ENCODE assay signal across 8 cellular contexts in the genomic region with DNA sequence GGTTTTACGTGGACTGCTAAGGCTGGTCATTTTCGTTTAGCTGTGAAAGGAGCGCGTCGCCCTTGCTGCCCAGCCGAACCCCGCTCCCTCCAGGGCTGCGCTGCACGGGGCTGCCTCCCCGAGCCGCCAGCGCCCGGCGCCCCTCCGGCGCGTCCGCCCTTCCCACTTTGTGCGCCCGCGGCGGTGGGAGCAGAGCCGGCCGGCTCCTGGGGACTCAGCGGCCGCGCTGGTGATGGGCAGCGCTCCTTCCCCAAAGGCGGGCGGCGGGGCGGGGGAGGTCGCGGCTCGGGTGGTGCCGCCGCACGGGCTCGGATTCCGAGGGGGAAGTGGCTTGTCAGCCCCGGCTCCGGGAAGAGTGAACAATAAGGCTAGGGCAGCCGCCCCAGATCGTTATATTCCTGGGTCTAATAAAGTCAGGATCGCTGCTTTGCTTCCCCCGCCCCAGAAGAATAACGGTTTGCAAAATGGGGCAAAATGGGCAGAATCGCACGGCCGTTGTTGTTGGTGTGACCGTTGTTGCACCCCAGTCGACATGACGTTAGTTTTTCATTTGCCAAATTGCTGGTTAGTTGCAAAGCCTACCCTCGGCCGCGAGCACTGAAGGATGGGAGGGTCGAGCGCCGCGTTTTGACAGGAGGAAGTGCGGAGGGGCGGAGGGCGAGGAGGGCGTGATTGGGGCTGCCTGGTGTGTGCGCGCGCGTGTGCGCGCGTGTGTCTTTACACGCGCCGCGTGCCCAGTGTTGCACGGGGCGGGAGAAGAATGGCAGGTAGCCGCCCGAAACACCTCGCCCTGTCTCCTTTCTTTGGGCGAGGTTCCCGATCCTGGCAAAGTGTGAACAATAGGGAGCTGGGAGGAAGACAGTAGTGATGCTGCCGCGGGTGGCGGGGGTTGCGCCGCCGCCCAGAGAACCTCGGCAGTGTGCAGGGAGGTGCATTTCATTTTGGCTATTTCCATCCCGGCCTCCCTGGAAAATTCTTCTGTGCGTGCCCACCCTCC. TPM values are rescaled to one million over a fixed set of nuclear protein-coding genes. Genes with fewer than 3 reads are reported as not detected.
DNase-seq lines count a peak whose midpoint lies in the region; ATAC-seq and TF ChIP-seq lines count a peak whose summit lies in the region.

No MANE protein-coding gene starts in this region.

- no peak overlapping the region for H3K27ac Mint-ChIP-seq in osteocyte (ENCODE audit: unreplicated experiment)

- peak; percentile 53 for ATAC-seq in Right ventricle myocardium superior (ENCODE audit: poor library complexity)
- ATAC-seq in HG02981 (IDR thresholded peaks at IDR 0.05; ENCODE audit: unreplicated experiment): no peak
- no peak for ATAC-seq in GM21390 (IDR thresholded peaks at IDR 0.05; ENCODE audit: unreplicated experiment)

- no peaks in the 10 kb centered on the region for H3K9me3 Mint-ChIP-seq in osteocyte (ENCODE audit: unreplicated experiment)

- H3K36me3 Mint-ChIP-seq in osteocyte (ENCODE audit: unreplicated experiment): no peaks in the 10 kb centered on the region

- H3K4me1 Mint-ChIP-seq in osteocyte (ENCODE audit: unreplicated experiment): peaks cover 16% of the 10 kb centered on the region

- intact Hi-C loops in Right ventricle myocardium superior (cut with DNase I): loop anchor here (10.0 kb wide), 2 partner anchors 127 to 153 kb away; no protein-coding TSS in a partner anchor

- H3K27me3 Mint-ChIP-seq in osteocyte (ENCODE audit: unreplicated experiment): peaks cover 58% of the 10 kb centered on the region

- no peak for TF ChIP-seq CTCF in osteocyte (IDR thresholded peaks at IDR 0.05)

- DNase-seq in DMS79 (lab: John Stamatoyannopoulos, UW) (peak; percentile 43), NCI-H1105 (lab: John Stamatoyannopoulos, UW) (peak; percentile 61), Right ventricle myocardium superior (peak; percentile 51), osteocyte (ENCODE audit: extremely low spot score, unreplicated experiment) (no peak), T-helper 9 cell (no peak)
- peak; percentile 22 to 23 for DNase-seq in activated T-cell treated with anti-CD3 and anti-CD28 coated beads, Interleukin-2, amount 50 U/mL, for 48 hours

- peak overlapping the region; percentile 82 for H3K4me3 Mint-ChIP-seq in osteocyte (ENCODE audit: unreplicated experiment)

RNA-seq across cellular contexts. Expression of a gene that starts 0.8 kb away (rescaled TPM):
- total RNA-seq in Right ventricle myocardium superior: 226 TPM
- total RNA-seq in osteocyte: 1.9 and 2.2 TPM in 2 replicates

Comparison
In these comparisons a context has a peak if more than half of its experiments do, and no peak if none do; other contexts are left out.
1. DNase-seq: peak in DMS79 (single experiment), NCI-H1105 (single experiment), activated T-cell treated with anti-CD3 and anti-CD28 coated beads, Interleukin-2, amount 50 U/mL, for 48 hours (2 of 2) and Right ventricle myocardium superior (single experiment); none in osteocyte (single experiment) and T-helper 9 cell (single experiment).
2. RNA of a gene that starts 0.8 kb away (total RNA-seq): 226 TPM in Right ventricle myocardium superior (single experiment); 1.9 to 2.2 TPM in osteocyte; every median in the first group is over 10 times any median in the second.